ENCODE assay signal across 25 cellular contexts in the genomic region with DNA sequence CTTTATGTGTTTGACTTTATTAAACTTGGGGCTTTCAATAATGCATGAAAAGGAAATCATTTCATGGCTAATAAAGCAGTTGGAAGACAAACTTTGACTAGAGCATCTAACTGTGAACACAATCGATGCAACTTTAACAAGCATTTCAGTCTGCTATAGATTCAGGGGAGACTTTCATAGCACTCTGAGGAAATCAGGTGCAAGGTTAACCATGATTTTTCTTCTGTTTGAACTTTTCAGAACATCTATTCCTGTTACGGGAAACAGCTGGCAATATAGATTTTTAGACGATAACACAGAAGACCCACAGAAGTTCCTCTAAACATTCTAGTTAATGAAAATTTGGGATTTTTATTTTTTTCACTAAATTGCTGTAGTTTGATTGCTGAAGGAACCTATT.
"Had no signal": no experiment of that assay in that cellular context is flagged by ENCODE, and none has a peak within 500 bp of the region (broad histone marks: within the 10 kb centered on the region; RNA-seq: fewer than 3 reads in every experiment).

No MANE protein-coding gene starts in this region.

- H3K27me3 Mint-ChIP-seq: activated naive CD4-positive, alpha-beta T cell treated with anti-CD3 and anti-CD28 coated beads, Interleukin-2, amount 50 U/mL, for 24 hours had no signal

- H3K4me1 ChIP-seq: gastroesophageal sphincter, neural progenitor cell, sigmoid colon, stomach, suprapubic skin, tibial nerve had no signal

- H2AFZ ChIP-seq: neural progenitor cell had no signal

- H3K9me3 ChIP-seq: gastroesophageal sphincter, sigmoid colon, stomach, suprapubic skin, tibial nerve had no signal

- H3K27ac Mint-ChIP-seq: memory B cell; neural progenitor cell; progenitor cell of endocrine pancreas; stimulated activated memory B cell treated with anti-CD40 and anti-IgM and Interleukin-4, amounts not matched to agents 10 μg/mL and 1 μg/mL and 100 μg/mL, for 72 hours had no signal

- DNase-seq: activated CD4-positive, alpha-beta T cell treated with anti-CD3 and anti-CD28 coated beads, Interleukin-2, amount 50 U/mL, for 1 hour; activated CD8-positive, alpha-beta memory T cell treated with anti-CD3 and anti-CD28 coated beads for 24 hours; activated gamma-delta T cell; amygdala; cortex of kidney; head of caudate nucleus; islet precursor cell; left cardiac atrium; retina; sigmoid colon; stimulated activated CD4-positive, alpha-beta T cell treated with anti-CD3 and anti-CD28 coated beads, Interleukin-15, amount 100 ng/mL, for 24 hours; stomach; SW 1271 had no signal

- ATAC-seq: activated CD4-positive, CD25-positive, alpha-beta regulatory T cell treated with anti-CD3 and anti-CD28 coated beads, Interleukin-2, amount 50 U/mL, for 24 hours; gastroesophageal sphincter; stimulated activated memory B cell treated with anti-CD40 and anti-IgM and Interleukin-4, amounts not matched to agents 10 μg/mL and 1 μg/mL and 100 μg/mL, for 72 hours had no signal

- H3K9ac ChIP-seq: neural progenitor cell had no signal

- H3K9me3 Mint-ChIP-seq: activated naive CD4-positive, alpha-beta T cell treated with anti-CD3 and anti-CD28 coated beads, Interleukin-2, amount 50 U/mL, for 24 hours; memory B cell; stimulated activated memory B cell treated with anti-CD40 and anti-IgM and Interleukin-4, amounts not matched to agents 10 μg/mL and 1 μg/mL and 100 μg/mL, for 72 hours had no signal

- H3K27me3 ChIP-seq: neural progenitor cell, sigmoid colon, tibial nerve had no signal

- H3K4me3 ChIP-seq: gastroesophageal sphincter, neural progenitor cell, sigmoid colon, smooth muscle cell, stomach, suprapubic skin, tibial nerve had no signal

- H3K36me3 Mint-ChIP-seq: memory B cell; neural progenitor cell; stimulated activated memory B cell treated with anti-CD40 and anti-IgM and Interleukin-4, amounts not matched to agents 10 μg/mL and 1 μg/mL and 100 μg/mL, for 72 hours had no signal

- H3K4me1 Mint-ChIP-seq: memory B cell; neural progenitor cell; stimulated activated memory B cell treated with anti-CD40 and anti-IgM and Interleukin-4, amounts not matched to agents 10 μg/mL and 1 μg/mL and 100 μg/mL, for 72 hours had no signal

- H3K4me2 ChIP-seq: neural progenitor cell, smooth muscle cell had no signal

- H3K36me3 ChIP-seq: gastroesophageal sphincter, neural progenitor cell, sigmoid colon, stomach, suprapubic skin, tibial nerve had no signal

- H3K4me3 Mint-ChIP-seq: memory B cell; neural progenitor cell; stimulated activated memory B cell treated with anti-CD40 and anti-IgM and Interleukin-4, amounts not matched to agents 10 μg/mL and 1 μg/mL and 100 μg/mL, for 72 hours had no signal

- H3K27ac ChIP-seq: epithelial cell of prostate, gastroesophageal sphincter, neural progenitor cell, sigmoid colon, stomach, suprapubic skin, tibial nerve, VCaP had no signal
